In the genomic region with DNA sequence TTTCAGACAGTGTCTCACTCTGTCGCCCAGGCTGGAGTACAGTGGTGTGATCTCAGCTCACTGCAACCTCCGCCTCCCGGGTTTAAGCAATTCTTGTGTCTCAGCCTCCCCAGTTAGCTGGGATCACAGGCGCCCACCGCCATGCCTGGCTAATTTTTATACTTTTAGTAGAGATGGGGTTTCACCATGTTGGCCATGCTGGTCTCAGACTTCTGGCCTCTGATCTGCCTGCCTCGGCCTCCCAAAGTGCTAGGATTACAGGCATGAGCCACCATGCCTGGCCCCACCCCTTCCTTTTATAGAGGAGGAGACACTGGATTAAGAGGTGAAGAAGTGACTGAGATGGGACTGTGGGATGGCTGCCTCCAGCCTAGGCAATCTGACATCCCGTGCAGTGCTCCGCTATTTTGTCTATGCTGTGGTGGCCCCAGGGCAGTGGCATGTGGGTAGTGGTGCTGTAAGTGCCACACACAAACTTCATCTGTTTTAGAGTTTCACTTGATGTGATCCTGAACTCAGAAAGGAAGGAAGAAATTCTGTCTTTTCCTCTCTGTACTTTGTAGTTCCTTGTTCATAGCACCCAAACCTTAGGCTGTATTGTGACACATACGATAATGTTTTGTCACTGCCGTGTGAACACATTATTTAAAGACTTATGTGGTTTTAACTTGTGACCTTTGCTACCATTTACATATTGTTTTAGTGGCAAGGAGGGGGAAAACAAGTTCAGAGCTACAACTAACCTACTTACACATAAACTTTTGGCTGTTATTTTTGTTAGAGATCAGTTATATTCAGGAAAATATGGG, we compare ENCODE assay signal across 8 cellular contexts. TPM values are rescaled to one million over a fixed set of nuclear protein-coding genes. Genes with fewer than 3 reads are reported as not detected.
A peak's percentile ranks its signal among the peaks of the same experiment; 100 is the strongest.
DNase-seq lines count a peak whose midpoint lies in the region; ATAC-seq and TF ChIP-seq lines count a peak whose summit lies in the region.

No MANE protein-coding gene starts in this region.

- peak overlapping the region; percentile 46 for H2AK9ac ChIP-seq in IMR-90 (replicated peaks; ENCODE audit: low read depth, low read length, poor library complexity)

- no peaks in the 10 kb centered on the region for H3K36me3 Mint-ChIP-seq in chondrocyte (ENCODE audit: low read depth)

- intact Hi-C loops in IMR-90 (cut with micrococcal nuclease), result no loop called here

- no peak overlapping the region for H3K27ac Mint-ChIP-seq in chondrocyte (ENCODE audit: unreplicated experiment)

- peaks cover 0 to 13% (median 0%) of the 10 kb centered on the region in 11 experiments; a peak in 2 of 22 replicates for H3K36me3 ChIP-seq in BLaER1 treated with 17β-estradiol and CSF1 and Interleukin-3, amounts not matched to agents 10 nM and 100 nM
- H3K36me3 ChIP-seq in IMR-90 (ENCODE audit: control insufficient read depth, insufficient read depth, low read length), result no peaks in the 10 kb centered on the region

- no peaks in the 10 kb centered on the region for H3K27me3 ChIP-seq in BLaER1 treated with 17β-estradiol and CSF1 and Interleukin-3, amounts not matched to agents 10 nM and 100 nM
- H3K27me3 ChIP-seq in IMR-90 (ENCODE audit: control insufficient read depth, insufficient read depth, low read length), result no peaks in the 10 kb centered on the region

- no peak overlapping the region for H3K56ac ChIP-seq in IMR-90 (ENCODE audit: extremely low read depth, insufficient read depth, low read length)

- CTCF ChIA-PET in IMR-90 (lab: Yijun Ruan, JAX) (no interaction called here), RWPE1 (lab: Yijun Ruan, JAX) (no interaction called here)

- H2AFZ ChIP-seq in IMR-90 (replicated peaks; ENCODE audit: low read length, poor library complexity), result no peak overlapping the region

- no peak overlapping the region for H3K4me3 Mint-ChIP-seq in chondrocyte (ENCODE audit: unreplicated experiment)

- no peak overlapping the region for H4K91ac ChIP-seq in IMR-90 (ENCODE audit: insufficient read depth, low read depth, low read length)

- no peak overlapping the region for H2BK5ac ChIP-seq in IMR-90 (ENCODE audit: low read depth, low read length, poor library complexity, severe bottlenecking)

- in situ Hi-C loops in IMR-90 (cut with MboI; ENCODE audit: low sequenced_read_pairs), result no loop called here

- peak overlapping the region; percentile 27 to 96 (median 46); a peak in 21 of 22 replicates for H3K4me2 ChIP-seq in BLaER1 treated with 17β-estradiol and CSF1 and Interleukin-3, amounts not matched to agents 10 nM and 100 nM
- no peak overlapping the region for H3K4me2 ChIP-seq in IMR-90 (ENCODE audit: low read depth, low read length)

- no peak for TF ChIP-seq CTCF in IMR-90 (conservative IDR thresholded peaks at IDR 0.05; ENCODE audit: low read depth, low read length)
- no peak for TF ChIP-seq CTCF in fibroblast of mammary gland (conservative IDR thresholded peaks at IDR 0.05; ENCODE audit: control insufficient read depth, insufficient read depth, low read depth, low read length)
- TF ChIP-seq CTCF in coronary artery (IDR thresholded peaks at IDR 0.05), result no peak
- no peak for TF ChIP-seq CTCF in chondrocyte (IDR thresholded peaks at IDR 0.05)
- no peak for TF ChIP-seq CTCF in RWPE1 (conservative IDR thresholded peaks at IDR 0.05; ENCODE audit: low read depth)

- dilution Hi-C loops in IMR-90 (cut with HindIII; ENCODE audit: low sequenced_read_pairs, unreplicated experiment), result no loop called here

- peaks cover 0 to 27% (median 0%) of the 10 kb centered on the region in 11 experiments; a peak in 1 of 22 replicates for H4K20me1 ChIP-seq in BLaER1 treated with 17β-estradiol and CSF1 and Interleukin-3, amounts not matched to agents 10 nM and 100 nM
- no peaks in the 10 kb centered on the region for H4K20me1 ChIP-seq in IMR-90 (ENCODE audit: insufficient read depth, low read length)

- no peak overlapping the region for H2BK20ac ChIP-seq in IMR-90 (ENCODE audit: low read depth, low read length)

- no peak overlapping the region; the same call in 1 of the 2 replicates for H2AK5ac ChIP-seq in IMR-90 (ENCODE audit: low read depth, low read length)

- no peak overlapping the region for H2BK120ac ChIP-seq in IMR-90 (ENCODE audit: low read depth, low read length)

- H3K23ac ChIP-seq in IMR-90 (ENCODE audit: low read depth, low read length), result peak overlapping the region; percentile 2; the same call in 1 of the 2 replicates

- no peaks in the 10 kb centered on the region for H3K9me3 Mint-ChIP-seq in chondrocyte (ENCODE audit: low read depth)

- H3K18ac ChIP-seq in IMR-90 (ENCODE audit: low read depth, low read length), result no peak overlapping the region

- peaks cover 12% of the 10 kb centered on the region for H3K9me1 ChIP-seq in IMR-90 (ENCODE audit: insufficient read depth, low read length)

- ATAC-seq in GM21367 (IDR thresholded peaks at IDR 0.05; ENCODE audit: unreplicated experiment) (peak; percentile 75), IMR-90 (ENCODE audit: low read depth) (no peak)

- H3K14ac ChIP-seq in IMR-90 (replicated peaks; ENCODE audit: low read depth, low read length), result no peak overlapping the region

- H4K5ac ChIP-seq in IMR-90 (ENCODE audit: low read depth, low read length), result no peak overlapping the region

- no peaks in the 10 kb centered on the region for H3K27me3 Mint-ChIP-seq in chondrocyte (ENCODE audit: low read depth)

- DNase-seq in IMR-90 (no peak), fibroblast of mammary gland (ENCODE audit: low read depth) (peak; percentile 6), coronary artery (ENCODE audit: low spot score) (no peak), chondrocyte (ENCODE audit: low spot score) (no peak), RWPE1 (ENCODE audit: low spot score) (no peak)
- no peak for DNase-seq in stimulated activated CD4-positive, alpha-beta T cell treated with anti-CD3 and anti-CD28 coated beads, Interleukin-4, amount 100 ng/mL, for 4 hours

- POLR2A ChIA-PET in IMR-90 (lab: Charles Lee; ENCODE audit: unreplicated experiment), result no interaction called here
- POLR2A ChIA-PET in RWPE1 (lab: Yijun Ruan, JAX; ENCODE audit: low non-redundant PET), result no interaction called here

- H3K79me1 ChIP-seq in IMR-90 (ENCODE audit: low read depth in 1 of 2, low read length in 2 of 2), result peaks cover 28 to 55% of the 10 kb centered on the region in 2 experiments

- no peak overlapping the region for H2BK15ac ChIP-seq in IMR-90 (ENCODE audit: low read depth, low read length)

- no peak for TF ChIP-seq RAD21 in IMR-90 (IDR thresholded peaks at IDR 0.05; ENCODE audit: low read length)

- H3K9me3 ChIP-seq in BLaER1 treated with 17β-estradiol and CSF1 and Interleukin-3, amounts not matched to agents 10 nM and 100 nM (replicated peaks in 1 of 11), result peaks cover 0 to 11% (median 6%) of the 10 kb centered on the region in 11 experiments; a peak in 6 of 22 replicates
- H3K9me3 ChIP-seq in IMR-90 (ENCODE audit: control insufficient read depth, insufficient read depth, low read length), result no peaks in the 10 kb centered on the region

- peaks cover 68% of the 10 kb centered on the region for H3K4me1 Mint-ChIP-seq in chondrocyte (ENCODE audit: low read depth)

- WGBS in IMR-90 (ENCODE audit: extremely low coverage in 2 of 2, insufficient read length in 1 of 2), 2 experiments, result no CpG with 5 or more reads among the region's 10 CpGs

- peak overlapping the region in 8 of 11 experiments; percentile 7 to 94 (median 70); a peak in 13 of 22 replicates for H3K27ac ChIP-seq in BLaER1 treated with 17β-estradiol and CSF1 and Interleukin-3, amounts not matched to agents 10 nM and 100 nM
- H3K27ac ChIP-seq in IMR-90 (ENCODE audit: insufficient read depth, low read length), result no peak overlapping the region
- peak overlapping the region in 1 of 2 donors; percentile 38 for H3K27ac ChIP-seq in coronary artery
- no peak overlapping the region for H3K27ac ChIP-seq in RWPE1

- H3K9ac ChIP-seq in BLaER1 treated with 17β-estradiol and CSF1 and Interleukin-3, amounts not matched to agents 10 nM and 100 nM, result peak overlapping the region in 4 of 11 experiments; percentile 49 to 81 (median 75); a peak in 9 of 22 replicates
- H3K9ac ChIP-seq in IMR-90 (ENCODE audit: low read depth, low read length), result no peak overlapping the region

- no peak overlapping the region for H3K4me3 ChIP-seq in BLaER1 treated with 17β-estradiol and CSF1 and Interleukin-3, amounts not matched to agents 10 nM and 100 nM
- H3K4me3 ChIP-seq in IMR-90 (ENCODE audit: insufficient read depth, low read depth, low read length), result no peak overlapping the region
- no peak overlapping the region for H3K4me3 ChIP-seq in fibroblast of mammary gland (ENCODE audit: control insufficient read depth, low read depth, low read length)
- no peak overlapping the region for H3K4me3 ChIP-seq in coronary artery

- H3K4me1 ChIP-seq in BLaER1 treated with 17β-estradiol and CSF1 and Interleukin-3, amounts not matched to agents 10 nM and 100 nM, result peaks cover 7 to 100% (median 24%) of the 10 kb centered on the region in 10 experiments
- H3K4me1 ChIP-seq in IMR-90 (ENCODE audit: control insufficient read depth, insufficient read depth, low read length), result peaks cover 21% of the 10 kb centered on the region

- BruUV-seq in IMR-90 (replicated peaks; lab: Mats Ljungman, UMichigan), result no TSS peak

- H4K8ac ChIP-seq in IMR-90 (ENCODE audit: low read depth in 2 of 2, low read length in 2 of 2), result 0 out of 4 replicates have a peak overlapping the region, but pooled peaks of 1 of the 2 experiments have one; percentile 21

- TF ChIP-seq POLR2A in IMR-90 (IDR thresholded peaks at IDR 0.05; ENCODE audit: low read depth, low read length), result no peak

- H3K4ac ChIP-seq in IMR-90 (ENCODE audit: low read depth, low read length), result no peak overlapping the region

TF ChIP-seq in IMR-90, 13 proteins besides CTCF, POLR2A, EP300 and RAD21 (continues in another document):
- TF ChIP-seq CHD1 (IDR thresholded peaks at IDR 0.05; ENCODE audit: low read depth, low read length), result no peak
- TF ChIP-seq RCOR1 (IDR thresholded peaks at IDR 0.05; ENCODE audit: insufficient replicate concordance, low read length), result no peak
- TF ChIP-seq MXI1 (IDR thresholded peaks at IDR 0.05; ENCODE audit: borderline replicate concordance, low read depth, low read length), result no peak
- TF ChIP-seq BHLHE40 (IDR thresholded peaks at IDR 0.05; ENCODE audit: low read depth, low read length), result no peak
- TF ChIP-seq, protein P1, sequence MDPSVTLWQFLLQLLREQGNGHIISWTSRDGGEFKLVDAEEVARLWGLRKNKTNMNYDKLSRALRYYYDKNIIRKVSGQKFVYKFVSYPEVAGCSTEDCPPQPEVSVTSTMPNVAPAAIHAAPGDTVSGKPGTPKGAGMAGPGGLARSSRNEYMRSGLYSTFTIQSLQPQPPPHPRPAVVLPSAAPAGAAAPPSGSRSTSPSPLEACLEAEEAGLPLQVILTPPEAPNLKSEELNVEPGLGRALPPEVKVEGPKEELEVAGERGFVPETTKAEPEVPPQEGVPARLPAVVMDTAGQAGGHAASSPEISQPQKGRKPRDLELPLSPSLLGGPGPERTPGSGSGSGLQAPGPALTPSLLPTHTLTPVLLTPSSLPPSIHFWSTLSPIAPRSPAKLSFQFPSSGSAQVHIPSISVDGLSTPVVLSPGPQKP (IDR thresholded peaks at IDR 0.05; ENCODE audit: borderline replicate concordance, low read depth, low read length), result no peak

RNA-seq across cellular contexts. Expression of gene FNIP2, which starts 48.9 kb away (rescaled TPM):
- total RNA-seq in IMR-90 (2012; rRNA removed), result 22.2 and 24.6 TPM in 2 replicates
- 3.9 and 4.7 TPM in 2 replicates for polyA plus RNA-seq in IMR-90 (2012; rRNA removed)
- 1.6 and 2.5 TPM in 2 replicates for polyA plus RNA-seq in IMR-90 (2012; cell fraction: cytosol; rRNA removed)
- 1.7 and 5.1 TPM in 2 replicates for polyA plus RNA-seq in IMR-90 (2012; cell fraction: nucleus; rRNA removed; ENCODE audit: low replicate concordance)
- 20.7 to 33.7 TPM (median 32.1 TPM) in 3 replicates for total RNA-seq in chondrocyte

Comparison
In these comparisons a context has a peak if more than half of its experiments do, and no peak if none do; other contexts are left out.
1. H3K27ac ChIP-seq: peak in BLaER1 treated with 17β-estradiol and CSF1 and Interleukin-3, amounts not matched to agents 10 nM and 100 nM (8 of 11); none in IMR-90 (single experiment) and RWPE1 (single experiment).